ENCODE assay signal across 8 cellular contexts in the genomic region with DNA sequence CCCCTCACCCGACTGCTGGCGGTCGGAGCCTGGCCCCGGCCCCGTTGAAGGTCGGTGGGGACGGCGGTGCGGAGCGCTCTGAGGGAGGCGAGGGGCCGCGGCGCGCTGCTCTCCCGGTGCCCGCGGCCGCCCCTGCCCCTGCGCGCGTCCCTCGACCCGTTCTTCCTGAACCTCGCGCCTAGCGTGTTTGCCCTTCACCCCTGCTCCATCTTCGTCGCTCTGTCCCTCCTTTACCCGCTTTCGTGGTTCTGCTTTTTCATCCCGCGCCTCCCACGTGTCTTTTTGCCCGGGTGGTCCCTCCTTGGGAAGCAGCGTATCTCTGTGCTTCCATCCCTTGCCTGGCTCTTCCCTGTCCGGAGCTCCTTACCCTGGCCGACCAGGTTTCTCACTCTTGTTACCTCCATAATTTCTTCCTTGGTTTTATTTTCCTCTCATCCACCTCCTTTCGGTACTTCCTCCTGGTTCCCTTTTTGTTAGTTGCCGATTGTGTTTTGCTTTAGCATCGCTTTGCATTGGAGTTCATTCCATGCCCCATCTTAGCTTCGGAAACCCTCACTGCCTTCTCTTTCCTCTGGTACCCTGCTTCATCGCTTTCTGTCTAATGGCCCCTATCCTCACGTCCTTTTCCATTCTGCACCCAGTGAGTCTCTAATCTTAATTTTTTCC. TPM values are rescaled to one million over a fixed set of nuclear protein-coding genes. Genes with fewer than 3 reads are reported as not detected.
DNase-seq lines count a peak whose midpoint lies in the region; ATAC-seq and TF ChIP-seq lines count a peak whose summit lies in the region.

No MANE protein-coding gene starts in this region.

- ATAC-seq in GM19452 (IDR thresholded peaks at IDR 0.05; ENCODE audit: unreplicated experiment) (peak; percentile 27), HG03565 (IDR thresholded peaks at IDR 0.05; ENCODE audit: unreplicated experiment) (peak; percentile 4)

- peaks cover 3% of the 10 kb centered on the region for H3K27me3 Mint-ChIP-seq in type B pancreatic cell

- H3K4me1 ChIP-seq in effector memory CD4-positive, alpha-beta T cell (ENCODE audit: control insufficient read depth, insufficient read depth, low read length, poor library complexity, severe bottlenecking): peaks cover 9% of the 10 kb centered on the region
- peaks cover 3% of the 10 kb centered on the region for H3K4me1 ChIP-seq in mesenchymal stem cell (ENCODE audit: control insufficient read depth, insufficient read depth, low read depth, low read length)

- H3K27ac Mint-ChIP-seq in type B pancreatic cell: peak overlapping the region; percentile 78

- no peaks in the 10 kb centered on the region for H3K9me3 ChIP-seq in effector memory CD4-positive, alpha-beta T cell (ENCODE audit: control insufficient read depth, low read length)
- H3K9me3 ChIP-seq in mesenchymal stem cell (ENCODE audit: control insufficient read depth, low read length): no peaks in the 10 kb centered on the region

- no peaks in the 10 kb centered on the region for H3K36me3 ChIP-seq in effector memory CD4-positive, alpha-beta T cell (ENCODE audit: control insufficient read depth, insufficient read depth, low read length)
- peaks cover 3 to 5% of the 10 kb centered on the region in 2 experiments for H3K36me3 ChIP-seq in mesenchymal stem cell (ENCODE audit: control insufficient read depth in 1 of 2, insufficient read depth in 2 of 2, low read depth in 1 of 2, low read length in 2 of 2)

- H3K9me3 Mint-ChIP-seq in type B pancreatic cell: no peaks in the 10 kb centered on the region

- peak overlapping the region; percentile 50 for H3K27ac ChIP-seq in effector memory CD4-positive, alpha-beta T cell (ENCODE audit: insufficient read depth, low read length, poor library complexity, severe bottlenecking)
- no peak overlapping the region for H3K27ac ChIP-seq in mesenchymal stem cell (ENCODE audit: low read length, poor library complexity, severe bottlenecking)

- H3K4me3 Mint-ChIP-seq in type B pancreatic cell: peak overlapping the region; percentile 94

- H4K8ac ChIP-seq in mesenchymal stem cell (ENCODE audit: low read length): no peak overlapping the region

- no peak for TF ChIP-seq CTCF in type B pancreatic cell (conservative IDR thresholded peaks at IDR 0.05)

- peak overlapping the region; percentile 30 for H4K91ac ChIP-seq in mesenchymal stem cell (ENCODE audit: low read length)

- H3K9ac ChIP-seq in mesenchymal stem cell (ENCODE audit: low read length): peak overlapping the region; percentile 96

- H3K79me1 ChIP-seq in mesenchymal stem cell (replicated peaks; ENCODE audit: low read length, poor library complexity, severe bottlenecking): peaks cover 16% of the 10 kb centered on the region

- DNase-seq in ELR (ENCODE audit: low read depth): peak; percentile 40
- peak; percentile 39 for DNase-seq in SKM-1 treated with dmso at 0.1 percent for 144 hours (lab: John Stamatoyannopoulos, UW; ENCODE audit: unreplicated experiment)
- DNase-seq in effector memory CD4-positive, alpha-beta T cell: no peak
- DNase-seq in mesenchymal stem cell: peak; percentile 35
- DNase-seq in type B pancreatic cell (ENCODE audit: extremely low spot score, unreplicated experiment): no peak
- no peak for DNase-seq in mesenteric fat pad (ENCODE audit: low spot score)

- peak overlapping the region in 1 of 2 experiments; percentile 68 for H3K4ac ChIP-seq in mesenchymal stem cell (ENCODE audit: low read depth in 1 of 2, low read length in 2 of 2)

- peaks cover 5% of the 10 kb centered on the region for H3K36me3 Mint-ChIP-seq in type B pancreatic cell

- H2AK5ac ChIP-seq in mesenchymal stem cell (ENCODE audit: low read length, severe bottlenecking): no peak overlapping the region

- peak overlapping the region; percentile 0 for H2BK15ac ChIP-seq in mesenchymal stem cell (ENCODE audit: low read depth, poor library complexity, severe bottlenecking)

- H3K4me2 ChIP-seq in mesenchymal stem cell (ENCODE audit: low read length, poor library complexity, severe bottlenecking): peak overlapping the region; percentile 69

- H2AFZ ChIP-seq in mesenchymal stem cell (ENCODE audit: low read depth, low read length): peak overlapping the region; percentile 97

- H3K4me3 ChIP-seq in effector memory CD4-positive, alpha-beta T cell (ENCODE audit: insufficient read depth, low read depth, low read length, poor library complexity, severe bottlenecking): peak overlapping the region; percentile 54
- H3K4me3 ChIP-seq in mesenchymal stem cell (ENCODE audit: insufficient read depth in 1 of 2, low read depth in 1 of 2, low read length in 2 of 2): peak overlapping the region; percentile 88 to 97

- H2BK5ac ChIP-seq in mesenchymal stem cell (ENCODE audit: low read depth, low read length, poor library complexity, severe bottlenecking): no peak overlapping the region

- H2BK120ac ChIP-seq in mesenchymal stem cell (ENCODE audit: low read depth, low read length): no peak overlapping the region

- H3K23ac ChIP-seq in mesenchymal stem cell (ENCODE audit: low read length in 2 of 2): peak overlapping the region in 1 of 2 experiments; percentile 91

- peak overlapping the region; percentile 64 to 91 for H3K18ac ChIP-seq in mesenchymal stem cell (ENCODE audit: low read depth in 1 of 2, low read length in 2 of 2)

- peak overlapping the region in 1 of 2 experiments; percentile 68 for H2BK12ac ChIP-seq in mesenchymal stem cell (ENCODE audit: low read length in 2 of 2)

- WGBS in mesenchymal stem cell: under 1% methylated on average over 36 of the region's 44 CpGs

- H3K27me3 ChIP-seq in effector memory CD4-positive, alpha-beta T cell (replicated peaks; ENCODE audit: control insufficient read depth, insufficient read depth, low read length, poor library complexity, severe bottlenecking): no peaks in the 10 kb centered on the region
- H3K27me3 ChIP-seq in mesenchymal stem cell (ENCODE audit: control insufficient read depth in 1 of 2, insufficient read depth in 1 of 2, low read length in 2 of 2): no peaks in the 10 kb centered on the region

- peak overlapping the region in 1 of 2 experiments; percentile 87 for H3K14ac ChIP-seq in mesenchymal stem cell (ENCODE audit: low read length in 2 of 2)

- H3K4me1 Mint-ChIP-seq in type B pancreatic cell (ENCODE audit: unreplicated experiment): peaks cover 11% of the 10 kb centered on the region

RNA-seq across cellular contexts. Expression of gene FAM135A, which starts 0.7 kb away (rescaled TPM):
- polyA plus RNA-seq in mesenchymal stem cell (2013, experiment 1 of 2): 4.1 TPM
- polyA plus RNA-seq in mesenchymal stem cell (2013, experiment 2 of 2): 4.8 TPM
- 26.5 and 33.4 TPM in 2 replicates for total RNA-seq in type B pancreatic cell (ENCODE audit: low replicate concordance)
- 11.6 TPM for total RNA-seq in mesenteric fat pad

Comparison
In these comparisons a context has a peak if more than half of its experiments do, and no peak if none do; other contexts are left out.
1. DNase-seq: peak in ELR (single experiment), SKM-1 treated with dmso at 0.1 percent for 144 hours (single experiment) and mesenchymal stem cell (single experiment); none in effector memory CD4-positive, alpha-beta T cell (0 of 3), type B pancreatic cell (single experiment) and mesenteric fat pad (single experiment).